In the genomic region with DNA sequence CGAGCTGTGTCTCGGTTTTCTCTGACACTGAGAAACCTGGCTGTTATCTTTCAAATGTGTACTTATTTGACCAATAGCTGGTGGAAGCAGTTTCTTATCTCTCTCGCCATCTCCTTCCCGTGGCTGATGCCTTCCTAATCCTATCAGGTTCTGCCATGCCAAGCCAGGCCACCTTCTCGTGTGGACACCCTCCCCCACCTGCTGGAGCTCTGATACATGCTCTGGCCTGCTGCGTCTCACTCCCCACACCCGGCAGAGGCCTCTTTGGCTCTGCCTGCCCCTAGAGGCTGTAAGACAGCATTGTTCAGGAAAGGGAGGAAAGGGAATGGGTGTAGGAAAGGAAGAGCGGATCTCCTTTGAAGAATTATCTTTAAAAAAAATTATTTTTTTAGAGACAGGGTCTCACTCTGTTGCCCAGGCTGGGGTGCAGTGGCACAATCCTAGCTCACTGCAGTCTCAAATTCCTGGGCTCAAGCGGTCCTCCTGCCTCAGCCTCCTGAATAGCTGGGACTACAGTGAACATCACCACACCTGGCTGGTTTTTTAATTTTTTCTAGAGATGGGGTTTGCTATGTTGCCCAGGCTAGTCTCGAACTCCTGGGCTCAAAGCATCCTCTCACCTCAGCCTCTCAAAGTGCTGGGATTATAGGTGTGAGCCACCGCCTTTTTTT, we compare ENCODE assay signal across 8 cellular contexts. TPM values are rescaled to one million over a fixed set of nuclear protein-coding genes. Genes with fewer than 3 reads are reported as not detected.
DNase-seq lines count a peak whose midpoint lies in the region; ATAC-seq, FAIRE-seq and TF ChIP-seq lines count a peak whose summit lies in the region.

No MANE protein-coding gene starts in this region.

- H2AFZ ChIP-seq in GM12878 (ENCODE audit: control insufficient read depth, low read depth, low read length), result no peak overlapping the region

- SMC1A ChIA-PET in GM12878 (lab: Charles Lee; ENCODE audit: uncharacterized antibody, unreplicated experiment), result interaction anchor here (0.8 to 1.6 kb wide), 4 partner anchors 9 to 67 kb away, joined by 3 to 5 read pairs (median 4); no protein-coding TSS in a partner anchor

- peaks cover 12% of the 10 kb centered on the region for H3K79me2 ChIP-seq in GM12878 (ENCODE audit: control insufficient read depth, insufficient read depth, low read length)

- TF ChIP-seq RAD21 in GM12878 (IDR thresholded peaks at IDR 0.05; ENCODE audit: insufficient read depth, low read depth, low read length), result peak; percentile 20; the same call in 1 of the 2 replicates

- no peak for TF ChIP-seq EP300 in GM12878 (IDR thresholded peaks at IDR 0.05; ENCODE audit: borderline replicate concordance in 1 of 2, control insufficient read depth in 1 of 2, low read depth in 2 of 2, low read length in 2 of 2)

- H3K27ac ChIP-seq in GM12878 (ENCODE audit: control insufficient read depth, insufficient read depth) (no peak overlapping the region), kidney (ENCODE audit: low read depth in 2 of 2, low read length in 2 of 2) (no peak overlapping the region), subcutaneous abdominal adipose tissue (ENCODE audit: low read depth, low read length) (peak overlapping the region; percentile 50)

- H3K36me3 ChIP-seq in H7 (replicated peaks; ENCODE audit: control insufficient read depth, insufficient read depth, low read length), result no peaks in the 10 kb centered on the region
- no peaks in the 10 kb centered on the region for H3K36me3 ChIP-seq in GM12878 (ENCODE audit: control insufficient read depth in 2 of 2, insufficient read depth in 2 of 2, low read length in 1 of 2)
- peaks cover 0 to 2% of the 10 kb centered on the region in 2 donors for H3K36me3 ChIP-seq in kidney (ENCODE audit: control insufficient read depth in 1 of 2, insufficient read depth in 2 of 2, low read length in 2 of 2)
- H3K36me3 ChIP-seq in subcutaneous abdominal adipose tissue (ENCODE audit: control insufficient read depth in 5 of 5, insufficient read depth in 5 of 5, low read length in 5 of 5), result peaks cover 0 to 3% (median 0%) of the 10 kb centered on the region in 5 donors

- DNase-seq in CD1c-positive myeloid dendritic cell (ENCODE audit: extremely low spot score) (peak; percentile 23), H7 (peak; percentile 68), NCI-H446 (lab: John Stamatoyannopoulos, UW) (peak; percentile 10 to 60), GM12878 (ENCODE audit: low read depth, low spot score) (no peak), kidney (peak; percentile 80), NCI-H2081 treated with DMSO at 0.1 percent for 48 hours (lab: John Stamatoyannopoulos, UW) (no peak)

- H3K9me3 ChIP-seq in GM12878 (replicated peaks; ENCODE audit: control insufficient read depth, insufficient read depth, low read length) (no peaks in the 10 kb centered on the region), kidney (ENCODE audit: control insufficient read depth in 1 of 2, low read length in 2 of 2) (no peaks in the 10 kb centered on the region), subcutaneous abdominal adipose tissue (ENCODE audit: control insufficient read depth in 5 of 5, low read length in 5 of 5) (no peaks in the 10 kb centered on the region)

- in situ Hi-C loops in GM12878 (cut with MboI), result no loop called here

- H3K4me2 ChIP-seq in GM12878 (ENCODE audit: control insufficient read depth, insufficient read depth), result no peak overlapping the region

- peaks cover 5% of the 10 kb centered on the region; the same call in 1 of the 2 replicates for H4K20me1 ChIP-seq in GM12878 (ENCODE audit: control insufficient read depth, insufficient read depth)

- intact Hi-C loops in GM12878 (cut with micrococcal nuclease; ENCODE audit: unreplicated experiment) (no loop called here), kidney (cut with DNase I) (no loop called here)

- H3K4me1 ChIP-seq in GM12878 (ENCODE audit: control insufficient read depth, insufficient read depth, low read length) (peaks cover 8% of the 10 kb centered on the region), kidney (ENCODE audit: control insufficient read depth in 1 of 2, insufficient read depth in 1 of 2, low read depth in 1 of 2, low read length in 2 of 2) (peaks cover 5 to 20% of the 10 kb centered on the region in 2 donors), subcutaneous abdominal adipose tissue (ENCODE audit: control insufficient read depth in 5 of 5, insufficient read depth in 5 of 5, low read length in 5 of 5) (peaks cover 13 to 49% (median 37%) of the 10 kb centered on the region in 5 donors)

- H3K27me3 ChIP-seq in H7 (ENCODE audit: control insufficient read depth, insufficient read depth, low read length) (no peaks in the 10 kb centered on the region), GM12878 (replicated peaks in 1 of 2; ENCODE audit: control insufficient read depth in 2 of 2, insufficient read depth in 2 of 2, low read length in 1 of 2) (no peaks in the 10 kb centered on the region), subcutaneous abdominal adipose tissue (ENCODE audit: control insufficient read depth in 5 of 5, insufficient read depth in 4 of 5, low read length in 5 of 5) (no peaks in the 10 kb centered on the region)

- POLR2A ChIA-PET in GM12878 (lab: Charles Lee), result no interaction called here

- RAD21 ChIA-PET in GM12878 (lab: Charles Lee; ENCODE audit: unreplicated experiment), result interaction anchor here (1.2 kb wide), 1 partner anchor 415 kb away, joined by 3 read pairs; no protein-coding TSS in a partner anchor

- no TSS peak for BruUV-seq in GM12878 (replicated peaks; lab: Mats Ljungman, UMichigan)

- no peak for TF ChIP-seq POLR2A in GM12878 (IDR thresholded peaks at IDR 0.05; ENCODE audit: low read depth, low read length)

- 74% methylated on average over 11 of the region's 11 CpGs for WGBS in GM12878 (ENCODE audit: insufficient coverage, insufficient replicate concordance, low lambda C conversion rate, missing lambda C conversion rate)

- TF ChIP-seq CTCF in GM12878 (IDR thresholded peaks at IDR 0.05 in 2 of 3, conservative IDR thresholded peaks at IDR 0.05 in 1 of 3; ENCODE audit: control insufficient read depth in 2 of 3, extremely low read depth in 1 of 3, insufficient read depth in 1 of 3, low read depth in 3 of 3, low read length in 3 of 3) (peak; percentile 21 to 55 (median 48)), kidney (IDR thresholded peaks at IDR 0.05; ENCODE audit: borderline replicate concordance, extremely low read depth, insufficient read depth) (peak; percentile 31)

- FAIRE-seq in GM12878 (lab: Jason Lieb, UNC), result no peak
- FAIRE-seq in kidney (lab: Jason Lieb, UNC), result no peak

- ATAC-seq in GM12878 (peak; percentile 84), GM18858 (IDR thresholded peaks at IDR 0.05; ENCODE audit: unreplicated experiment) (no peak)

- no peak overlapping the region for H3K9ac ChIP-seq in GM12878 (ENCODE audit: control insufficient read depth, insufficient read depth, low read length)
- no peak overlapping the region for H3K9ac ChIP-seq in kidney (ENCODE audit: low read length in 2 of 2)
- H3K9ac ChIP-seq in subcutaneous abdominal adipose tissue (ENCODE audit: low read length in 5 of 5), result no peak overlapping the region

- H3K4me3 ChIP-seq in H7 (ENCODE audit: insufficient read depth, low read depth, low read length) (no peak overlapping the region), GM12878 (no peak overlapping the region), kidney (ENCODE audit: low read length in 2 of 2) (no peak overlapping the region), subcutaneous abdominal adipose tissue (ENCODE audit: low read depth in 1 of 5, low read length in 5 of 5) (no peak overlapping the region)

- CTCF ChIA-PET in GM12878 (lab: Yijun Ruan, JAX), result interaction anchor here (0.7 to 3.0 kb wide), 8 partner anchors 9 to 524 kb away, joined by 3 to 11 read pairs (median 3); partner anchors contain the start of genes KAT8 and ZNF843

RNA-seq across cellular contexts. Expression of gene ARMC5, which starts 7.5 kb away (rescaled TPM):
- 8.0 and 11.6 TPM in 2 replicates for total RNA-seq in H7 (2014; rRNA removed; shearing (Covaris generic))
- 13.7 and 13.8 TPM in 2 replicates for total RNA-seq in GM12878 (2013; cell fraction: nucleolus; rRNA removed)
- total RNA-seq in GM12878 (2014; rRNA removed) (6.6 and 7.6 TPM in 2 replicates), GM12878 (2014; rRNA removed; fragmentation: Illumina TruSeq; extraction: Trizol) (2.3 and 2.8 TPM in 2 replicates), GM12878 (2021) (11.5 and 13.2 TPM in 2 replicates), kidney (9.6 TPM)
- polyA plus RNA-seq in GM12878 (2011; ENCODE audit: low read depth), result 2.3 TPM
- polyA plus RNA-seq in GM12878 (2011; rRNA removed) (3.2 and 3.6 TPM in 2 replicates), GM12878 (2014; fragmentation: Illumina TruSeq; extraction: Trizol) (0.89 and 1.5 TPM in 2 replicates), GM12878 (2014; fragmentation: Nextera tagmentation; extraction: Ambion mirVana) (under 1 TPM; 0.06 to 0.51 TPM), GM12878 (2014; rRNA removed) (7.7 and 9.3 TPM in 2 replicates), GM12878 (2016; fragmentation: Nextera tagmentation; extraction: Ambion mirVana) (10 to 100 TPM in 1 of 2 experiments, 1 to 10 TPM in 1; 9.8 to 12.0 TPM), kidney (ENCODE audit: insufficient read depth, low read depth, low replicate concordance) (10.9 TPM)
- polyA plus RNA-seq in GM12878 (2011; cell fraction: cytosol; rRNA removed), result 7.3 and 10.6 TPM in 2 replicates
- 54.0 and 79.7 TPM in 2 replicates for polyA plus RNA-seq in GM12878 (2011; cell fraction: nucleus; rRNA removed)
- polyA plus RNA-seq in GM12878 (2012), result 6.7 and 11.5 TPM in 2 replicates
- 4.7 and 8.0 TPM in 2 replicates for polyA minus RNA-seq in GM12878 (2011; rRNA and poly(A)+ RNA removed)
- 6.7 and 8.6 TPM in 2 replicates for polyA minus RNA-seq in GM12878 (2011; cell fraction: cytosol; rRNA and poly(A)+ RNA removed)
- polyA minus RNA-seq in GM12878 (2011; cell fraction: nucleus; rRNA and poly(A)+ RNA removed), result 9.9 and 16.3 TPM in 2 replicates

RNA-seq across cellular contexts. Expression of gene ZNF843, which starts 9.2 kb away (rescaled TPM):
- total RNA-seq in H7 (2014; rRNA removed; shearing (Covaris generic)), result 0.17 and 0.33 TPM in 2 replicates
- total RNA-seq in GM12878 (2013; cell fraction: nucleolus; rRNA removed), result not detected in 2 replicates
- total RNA-seq in GM12878 (2014; rRNA removed) (0.05 and 0.06 TPM in 2 replicates), GM12878 (2014; rRNA removed; fragmentation: Illumina TruSeq; extraction: Trizol) (0.09 TPM in 1 of 2 replicates, not detected in the other), GM12878 (2021) (0.16 and 0.26 TPM in 2 replicates), kidney (1.4 TPM)
- polyA plus RNA-seq in GM12878 (2011; ENCODE audit: low read depth), result not detected
- polyA plus RNA-seq in GM12878 (2011; rRNA removed) (0.06 and 0.07 TPM in 2 replicates), GM12878 (2014; fragmentation: Illumina TruSeq; extraction: Trizol) (0.03 TPM in 1 of 2 replicates, not detected in the other), GM12878 (2014; fragmentation: Nextera tagmentation; extraction: Ambion mirVana) (under 1 TPM in 1 of 2 experiments, not detected in 1; 0.04 TPM), GM12878 (2014; rRNA removed) (0.08 and 0.20 TPM in 2 replicates), GM12878 (2016; fragmentation: Nextera tagmentation; extraction: Ambion mirVana) (under 1 TPM; 0.09 to 0.25 TPM), kidney (ENCODE audit: insufficient read depth, low read depth, low replicate concordance) (0.67 TPM)
- 0.10 and 0.15 TPM in 2 replicates for polyA plus RNA-seq in GM12878 (2011; cell fraction: cytosol; rRNA removed)
- 0.06 TPM in 1 of 2 replicates, not detected in the other for polyA plus RNA-seq in GM12878 (2011; cell fraction: nucleus; rRNA removed)
- 0.07 and 0.09 TPM in 2 replicates for polyA plus RNA-seq in GM12878 (2012)
- 0.10 and 0.15 TPM in 2 replicates for polyA minus RNA-seq in GM12878 (2011; rRNA and poly(A)+ RNA removed)
- not detected in 2 replicates for polyA minus RNA-seq in GM12878 (2011; cell fraction: cytosol; rRNA and poly(A)+ RNA removed)
- polyA minus RNA-seq in GM12878 (2011; cell fraction: nucleus; rRNA and poly(A)+ RNA removed), result 0.12 TPM in 1 of 2 replicates, not detected in the other

RNA-seq across cellular contexts. Expression of gene TGFB1I1, which starts 20.1 kb away (rescaled TPM):
- total RNA-seq in H7 (2014; rRNA removed; shearing (Covaris generic)), result 3.0 and 3.1 TPM in 2 replicates
- 0.23 TPM in 1 of 2 replicates, not detected in the other for total RNA-seq in GM12878 (2013; cell fraction: nucleolus; rRNA removed)
- total RNA-seq in GM12878 (2014; rRNA removed) (0.05 and 0.45 TPM in 2 replicates), GM12878 (2014; rRNA removed; fragmentation: Illumina TruSeq; extraction: Trizol) (0.05 and 0.13 TPM in 2 replicates), GM12878 (2021) (0.24 and 0.49 TPM in 2 replicates), kidney (54.4 TPM)
- 0.41 TPM for polyA plus RNA-seq in GM12878 (2011; ENCODE audit: low read depth)
- polyA plus RNA-seq in GM12878 (2011; rRNA removed) (0.19 and 0.41 TPM in 2 replicates), GM12878 (2014; fragmentation: Illumina TruSeq; extraction: Trizol) (0.06 and 0.26 TPM in 2 replicates), GM12878 (2014; fragmentation: Nextera tagmentation; extraction: Ambion mirVana) (not detected), GM12878 (2014; rRNA removed) (0.06 and 2.3 TPM in 2 replicates), GM12878 (2016; fragmentation: Nextera tagmentation; extraction: Ambion mirVana) (under 1 TPM; 0.38 to 0.42 TPM), kidney (ENCODE audit: insufficient read depth, low read depth, low replicate concordance) (27.5 TPM)
- polyA plus RNA-seq in GM12878 (2011; cell fraction: cytosol; rRNA removed), result 0.12 and 0.31 TPM in 2 replicates
- 0.50 and 0.81 TPM in 2 replicates for polyA plus RNA-seq in GM12878 (2011; cell fraction: nucleus; rRNA removed)
- polyA plus RNA-seq in GM12878 (2012), result 1.4 and 1.8 TPM in 2 replicates
- 0.51 and 1.1 TPM in 2 replicates for polyA minus RNA-seq in GM12878 (2011; rRNA and poly(A)+ RNA removed)
- 0.80 TPM in 1 of 2 replicates, not detected in the other for polyA minus RNA-seq in GM12878 (2011; cell fraction: cytosol; rRNA and poly(A)+ RNA removed)
- polyA minus RNA-seq in GM12878 (2011; cell fraction: nucleus; rRNA and poly(A)+ RNA removed), result 0.73 and 0.96 TPM in 2 replicates

RNA-seq across cellular contexts. Expression of gene COX6A2, which starts 23.7 kb away (rescaled TPM):
- not detected in 2 replicates for total RNA-seq in H7 (2014; rRNA removed; shearing (Covaris generic))
- total RNA-seq in GM12878 (2013; cell fraction: nucleolus; rRNA removed), result not detected in 2 replicates
- not detected in 2 replicates for total RNA-seq in GM12878 (2014; rRNA removed)
- total RNA-seq in GM12878 (2014; rRNA removed; fragmentation: Illumina TruSeq; extraction: Trizol), result not detected in 2 replicates
- not detected in 2 replicates for total RNA-seq in GM12878 (2021)
- polyA plus RNA-seq in GM12878 (2011; ENCODE audit: low read depth), result not detected
- polyA plus RNA-seq in GM12878 (2011; rRNA removed), result not detected in 2 replicates
- not detected in 2 replicates for polyA plus RNA-seq in GM12878 (2011; cell fraction: cytosol; rRNA removed)
- polyA plus RNA-seq in GM12878 (2011; cell fraction: nucleus; rRNA removed), result not detected in 2 replicates
- polyA plus RNA-seq in GM12878 (2012), result not detected in 2 replicates
- not detected in 2 replicates for polyA plus RNA-seq in GM12878 (2014; fragmentation: Illumina TruSeq; extraction: Trizol)
- not detected for polyA plus RNA-seq in GM12878 (2014; fragmentation: Nextera tagmentation; extraction: Ambion mirVana)
- polyA plus RNA-seq in GM12878 (2014; rRNA removed), result not detected in 2 replicates
- polyA plus RNA-seq in GM12878 (2016; fragmentation: Nextera tagmentation; extraction: Ambion mirVana), result not detected
- polyA minus RNA-seq in GM12878 (2011; rRNA and poly(A)+ RNA removed), result not detected in 2 replicates
- not detected in 2 replicates for polyA minus RNA-seq in GM12878 (2011; cell fraction: cytosol; rRNA and poly(A)+ RNA removed)
- not detected in 2 replicates for polyA minus RNA-seq in GM12878 (2011; cell fraction: nucleus; rRNA and poly(A)+ RNA removed)
- total RNA-seq in kidney, result not detected
- 5.5 TPM for polyA plus RNA-seq in kidney (ENCODE audit: insufficient read depth, low read depth, low replicate concordance)

RNA-seq across cellular contexts. Expression of gene SLC5A2, which starts 31.1 kb away (rescaled TPM):
- 0.26 and 0.45 TPM in 2 replicates for total RNA-seq in H7 (2014; rRNA removed; shearing (Covaris generic))
- total RNA-seq in GM12878 (2013; cell fraction: nucleolus; rRNA removed), result not detected in 2 replicates
- total RNA-seq in GM12878 (2014; rRNA removed) (not detected in 2 replicates), GM12878 (2014; rRNA removed; fragmentation: Illumina TruSeq; extraction: Trizol) (not detected in 2 replicates), GM12878 (2021) (not detected in 2 replicates), kidney (4.8 TPM)
- polyA plus RNA-seq in GM12878 (2011; ENCODE audit: low read depth), result 18.5 TPM
- polyA plus RNA-seq in GM12878 (2011; rRNA removed) (not detected in 2 replicates), GM12878 (2014; fragmentation: Illumina TruSeq; extraction: Trizol) (not detected in 2 replicates), GM12878 (2014; fragmentation: Nextera tagmentation; extraction: Ambion mirVana) (1 to 10 TPM; 3.6 to 4.3 TPM), GM12878 (2014; rRNA removed) (not detected in 2 replicates), GM12878 (2016; fragmentation: Nextera tagmentation; extraction: Ambion mirVana) (1 to 10 TPM; 4.6 to 4.8 TPM), kidney (ENCODE audit: insufficient read depth, low read depth, low replicate concordance) (208 TPM)
- not detected in 2 replicates for polyA plus RNA-seq in GM12878 (2011; cell fraction: cytosol; rRNA removed)
- polyA plus RNA-seq in GM12878 (2011; cell fraction: nucleus; rRNA removed), result not detected in 2 replicates
- polyA plus RNA-seq in GM12878 (2012), result 0.11 and 0.24 TPM in 2 replicates
- not detected in 2 replicates for polyA minus RNA-seq in GM12878 (2011; rRNA and poly(A)+ RNA removed)
- not detected in 2 replicates for polyA minus RNA-seq in GM12878 (2011; cell fraction: cytosol; rRNA and poly(A)+ RNA removed)
- polyA minus RNA-seq in GM12878 (2011; cell fraction: nucleus; rRNA and poly(A)+ RNA removed), result not detected in 2 replicates

Comparison
In these comparisons a context has a peak if more than half of its experiments do, and no peak if none do; other contexts are left out.
1. DNase-seq: peak in CD1c-positive myeloid dendritic cell (single experiment), H7 (single experiment), NCI-H446 (2 of 2) and kidney (single experiment); none in GM12878 (single experiment) and NCI-H2081 treated with DMSO at 0.1 percent for 48 hours (single experiment).
2. RNA of gene TGFB1I1, which starts 20.1 kb away (total RNA-seq): 54.4 TPM in kidney (single experiment); 3.0 to 3.1 TPM in H7 and 0.05 to 0.49 TPM in GM12878; every median in the first group is over 10 times any median in the second.